In genomic region chr21:41185802-41186201, GRCh38 we compare ENCODE assay signal across 32 cellular contexts. TPM values are rescaled to one million over a fixed set of nuclear protein-coding genes. Genes with fewer than 3 reads are reported as not detected.
"Had no signal": no experiment of that assay in that cellular context is flagged by ENCODE, and none has a peak within 500 bp of the region (broad histone marks: within the 10 kb centered on the region; RNA-seq: fewer than 3 reads in every experiment).

No MANE protein-coding gene starts in this region.

- H3K27me3 ChIP-seq: ascending aorta had no signal

- ATAC-seq: activated CD8-positive, alpha-beta memory T cell treated with anti-CD3 and anti-CD28 coated beads, Interleukin-2, amount 10 ng/mL, durations not matched to agents 7 days and 5 days; activated T-cell treated with anti-CD3 and anti-CD28 coated beads, Interleukin-2, amount 50 U/mL, for 72 hours; activated T-helper 17 cell treated with anti-CD3 and anti-CD28 coated beads, Interleukin-2, amount 50 U/mL, for 72 hours had no signal

- H3K9me3 ChIP-seq: ascending aorta had no signal

- H3K36me3 ChIP-seq: ascending aorta, WERI-Rb-1 had no signal

- H3K4me3 ChIP-seq: ascending aorta, PC-9 had no signal

- DNase-seq: activated CD4-positive, alpha-beta memory T cell treated with anti-CD3 and anti-CD28 coated beads, Interleukin-2, amount 10 ng/mL, durations not matched to agents 7 days and 5 days; activated CD4-positive, alpha-beta T cell treated with anti-CD3 and anti-CD28 coated beads for 1 hour; activated CD4-positive, alpha-beta T cell treated with anti-CD3 and anti-CD28 coated beads for 48 hours; activated CD4-positive, CD25-positive, alpha-beta regulatory T cell; activated CD8-positive, alpha-beta memory T cell treated with anti-CD3 and anti-CD28 coated beads for 24 hours; activated CD8-positive, alpha-beta memory T cell treated with anti-CD3 and anti-CD28 coated beads, Interleukin-2, amount 10 ng/mL, durations not matched to agents 7 days and 5 days; activated effector memory CD4-positive, alpha-beta T cell treated with anti-CD3 and anti-CD28 coated beads, Interleukin-2, amount 50 U/mL, for 16 hours; activated naive CD4-positive, alpha-beta T cell; activated naive CD8-positive, alpha-beta T cell treated with anti-CD3 and anti-CD28 coated beads, Interleukin-2, amount 10 ng/mL, durations not matched to agents 7 days and 5 days; activated T-cell treated with anti-CD3 and anti-CD28 coated beads, Interleukin-2, amount 50 U/mL, for 1 hour; activated T-cell treated with anti-CD3 and anti-CD28 coated beads, Interleukin-2, amount 50 U/mL, for 72 hours; amygdala; NCI-H1092 treated with DMSO at 0.1 percent for 48 hours; NCI-H1417; NCI-H146; NCI-H187; NCI-H2029 treated with DMSO at 0.1 percent for 48 hours; NCI-H2107; NCI-H2171; NCI-H510A; NCI-H526; NCI-H748 treated with DMSO at 0.1 percent for 48 hours; PC-9; Right ventricle myocardium superior; SW 1271; T-helper 1 cell; T1000; WERI-Rb-1 had no signal

- H3K27ac ChIP-seq: ascending aorta, KMS-11, PC-9, WERI-Rb-1 had no signal

RNA-seq across cellular contexts. Expression of gene BACE2, which starts 17.8 kb away (rescaled TPM):
- total RNA-seq: OCI-LY7 had no signal
